Comparison of ENCODE assay signal across 1 cellular context in genomic region chr5:1565737-1566734, GRCh38.
TF ChIP-seq lines count a peak whose summit lies in the region.

No MANE protein-coding gene starts in this region.

TF ChIP-seq in H1, 55 proteins besides CTCF, POLR2A, EP300 and RAD21:
- TF ChIP-seq JUN (IDR thresholded peaks at IDR 0.05; ENCODE audit: low read depth, low read length) (no peak), SAP30 (IDR thresholded peaks at IDR 0.05; ENCODE audit: insufficient read depth, insufficient replicate concordance, low read length) (no peak), CTBP2 (IDR thresholded peaks at IDR 0.05; ENCODE audit: borderline replicate concordance, insufficient read depth, insufficient read length, low read length) (no peak), HDAC2 (IDR thresholded peaks at IDR 0.05; ENCODE audit: borderline replicate concordance in 1 of 2, low read depth in 2 of 2, low read length in 2 of 2) (no peak), SIX5 (IDR thresholded peaks at IDR 0.05; ENCODE audit: low read depth, low read length) (no peak), FOSL1 (IDR thresholded peaks at IDR 0.05; ENCODE audit: insufficient read depth, low read depth, low read length) (no peak), CBX5 (IDR thresholded peaks at IDR 0.05; ENCODE audit: low read depth, low read length) (no peak), SIN3A (conservative IDR thresholded peaks at IDR 0.05 in 1 of 2, IDR thresholded peaks at IDR 0.05 in 1 of 2; ENCODE audit: low read depth in 1 of 2, low read length in 2 of 2) (no peak), RNF2 (IDR thresholded peaks at IDR 0.05; ENCODE audit: borderline replicate concordance, low read depth, low read length, missing control alignments, poor library complexity, severe bottlenecking) (no peak), TEAD4 (IDR thresholded peaks at IDR 0.05; ENCODE audit: low read depth, low read length) (no peak), POLR2AphosphoS5 (IDR thresholded peaks at IDR 0.05; ENCODE audit: low read depth, low read length) (no peak), MAX (IDR thresholded peaks at IDR 0.05) (no peak), ZNF274 (IDR thresholded peaks at IDR 0.05; ENCODE audit: borderline replicate concordance, extremely low read depth, low read length) (no peak), POU5F1 (IDR thresholded peaks at IDR 0.05; ENCODE audit: low read depth, low read length) (no peak), CHD2 (IDR thresholded peaks at IDR 0.05; ENCODE audit: low read length) (no peak), SRF (IDR thresholded peaks at IDR 0.05; ENCODE audit: low read depth, low read length) (no peak), EGR1 (IDR thresholded peaks at IDR 0.05; ENCODE audit: borderline replicate concordance, low read depth, low read length) (no peak), RBBP5 (IDR thresholded peaks at IDR 0.05; ENCODE audit: borderline replicate concordance, low read depth, low read length) (no peak), KDM4A (IDR thresholded peaks at IDR 0.05; ENCODE audit: low read depth, low read length, severe bottlenecking) (no peak), MAFK (IDR thresholded peaks at IDR 0.05; ENCODE audit: low read depth, low read length) (no peak)
